8 cellular contexts compared by ENCODE assay signal in genomic region chr7:129055294-129055816, GRCh38. TPM values are rescaled to one million over a fixed set of nuclear protein-coding genes. Genes with fewer than 3 reads are reported as not detected.
DNase-seq lines count a peak whose midpoint lies in the region; ATAC-seq and TF ChIP-seq lines count a peak whose summit lies in the region.

No MANE protein-coding gene starts in this region.

- H3K4me2 ChIP-seq in SK-N-SH = peak overlapping the region; percentile 90

- H3K36me3 ChIP-seq in SK-N-SH (replicated peaks in 1 of 2; ENCODE audit: control insufficient read depth in 1 of 2, insufficient read depth in 2 of 2, low read length in 1 of 2) = peaks cover 0 to 4% of the 10 kb centered on the region in 2 experiments
- peaks cover 0 to 6% of the 10 kb centered on the region in 2 donors for H3K36me3 ChIP-seq in psoas muscle (ENCODE audit: insufficient read depth in 1 of 2, low read depth in 1 of 2)

- peak overlapping the region; percentile 96 for H2AFZ ChIP-seq in SK-N-SH (ENCODE audit: low read depth)

- H3K79me2 ChIP-seq in SK-N-SH (ENCODE audit: insufficient read depth) = peaks cover 43% of the 10 kb centered on the region

- ATAC-seq in HG02610 (IDR thresholded peaks at IDR 0.05; ENCODE audit: unreplicated experiment) (peak; percentile 29), psoas muscle (peak; percentile 19 to 48 (median 43)), GM18858 (IDR thresholded peaks at IDR 0.05; ENCODE audit: unreplicated experiment) (no peak)

- H3K27me3 ChIP-seq in SK-N-SH (ENCODE audit: insufficient read depth) (peaks cover 4% of the 10 kb centered on the region; the same call in 1 of the 2 replicates), psoas muscle (ENCODE audit: insufficient read depth in 3 of 3, low read length in 2 of 3) (no peaks in the 10 kb centered on the region)

- peak overlapping the region; percentile 95 for H3K9ac ChIP-seq in SK-N-SH

- H3F3A ChIP-seq in SK-N-SH (replicated peaks; ENCODE audit: insufficient read depth) = peaks cover 16% of the 10 kb centered on the region

- DNase-seq in GM12865 (ENCODE audit: low read depth) (no peak), SK-N-SH (no peak), fibroblast of villous mesenchyme (ENCODE audit: low read depth) (no peak), psoas muscle (no peak), epidermal melanocyte (ENCODE audit: insufficient read length, low spot score) (no peak)
- no peak for DNase-seq in stimulated activated CD8-positive, alpha-beta memory T cell treated with anti-CD3 and anti-CD28 coated beads, Interleukin-4, amount 100 ng/mL, for 48 hours

- WGBS in SK-N-SH (ENCODE audit: low lambda C conversion rate) = 7% methylated on average over 9 of the region's 9 CpGs
- WGBS in psoas muscle, 3 donors = 8% methylated on average over 9 of the region's 9 CpGs

- H3K9me3 ChIP-seq in SK-N-SH = no peaks in the 10 kb centered on the region
- no peaks in the 10 kb centered on the region for H3K9me3 ChIP-seq in psoas muscle

- TF ChIP-seq EP300 in SK-N-SH (IDR thresholded peaks at IDR 0.05; ENCODE audit: borderline replicate concordance in 1 of 2, low read depth in 1 of 2, low read length in 1 of 2) = no peak; a peak in 1 of 4 replicates

- peak; percentile 5; the same call in 1 of the 2 replicates for TF ChIP-seq RAD21 in SK-N-SH (IDR thresholded peaks at IDR 0.05; ENCODE audit: low read length)

- intact Hi-C loops in psoas muscle (cut with DNase I) = no loop called here

- H4K20me1 ChIP-seq in SK-N-SH (ENCODE audit: insufficient read depth) = peaks cover 30% of the 10 kb centered on the region

- H3K4me3 ChIP-seq in GM12865 (ENCODE audit: low read depth, low read length) (peak overlapping the region; percentile 72), SK-N-SH (ENCODE audit: low read depth in 2 of 2, low read length in 1 of 2) (peak overlapping the region; percentile 89 to 98), fibroblast of villous mesenchyme (ENCODE audit: low read depth, low read length) (peak overlapping the region; percentile 92), psoas muscle (peak overlapping the region; percentile 99)

- POLR2A ChIA-PET in SK-N-SH (lab: Yijun Ruan, JAX) = interaction anchor here (0.8 to 1.8 kb wide), 6 partner anchors 10 to 711 kb away, joined by 3 to 7 read pairs (median 4); partner anchors contain the start of gene RBM28

- CTCF ChIA-PET in SK-N-SH (lab: Yijun Ruan, JAX) = interaction anchor here (0.6 to 3.7 kb wide), 10 partner anchors 10 to 595 kb away, joined by 3 to 29 read pairs (median 4); no protein-coding TSS in a partner anchor

- TF ChIP-seq CTCF in GM12865 (IDR thresholded peaks at IDR 0.05; ENCODE audit: insufficient read depth, low read depth, low read length, missing control alignments) (no peak), SK-N-SH (IDR thresholded peaks at IDR 0.05) (no peak), fibroblast of villous mesenchyme (IDR thresholded peaks at IDR 0.05; ENCODE audit: insufficient read depth, low read depth, low read length) (no peak), psoas muscle (IDR thresholded peaks at IDR 0.05) (no peak)

- peaks cover 0 to 14% of the 10 kb centered on the region in 2 experiments; a peak in 2 of 4 replicates for H3K4me1 ChIP-seq in SK-N-SH (ENCODE audit: control insufficient read depth in 1 of 2, insufficient read depth in 2 of 2, low read depth in 1 of 2, low read length in 1 of 2)
- H3K4me1 ChIP-seq in psoas muscle = peaks cover 17% of the 10 kb centered on the region

- peak overlapping the region; percentile 97 to 99 for H3K27ac ChIP-seq in SK-N-SH (ENCODE audit: low read depth in 2 of 2, low read length in 1 of 2)
- peak overlapping the region; percentile 99 for H3K27ac ChIP-seq in psoas muscle

- H3K9me2 ChIP-seq in SK-N-SH = no peaks in the 10 kb centered on the region

TF ChIP-seq in SK-N-SH, 30 proteins besides CTCF, POLR2A, EP300 and RAD21:
- TF ChIP-seq RFX5 (IDR thresholded peaks at IDR 0.05; ENCODE audit: low read length) (peak; percentile 63; the same call in 1 of the 2 replicates), NRF1 (IDR thresholded peaks at IDR 0.05; ENCODE audit: low read depth, low read length) (no peak), FOXJ3 (CRISPR knock-in tag; IDR thresholded peaks at IDR 0.05) (no peak), SIN3A (IDR thresholded peaks at IDR 0.05; ENCODE audit: borderline replicate concordance, low read depth, low read length) (no peak), GATA2 (CRISPR knock-in tag; IDR thresholded peaks at IDR 0.05) (no peak)
- TF ChIP-seq, protein P1, sequence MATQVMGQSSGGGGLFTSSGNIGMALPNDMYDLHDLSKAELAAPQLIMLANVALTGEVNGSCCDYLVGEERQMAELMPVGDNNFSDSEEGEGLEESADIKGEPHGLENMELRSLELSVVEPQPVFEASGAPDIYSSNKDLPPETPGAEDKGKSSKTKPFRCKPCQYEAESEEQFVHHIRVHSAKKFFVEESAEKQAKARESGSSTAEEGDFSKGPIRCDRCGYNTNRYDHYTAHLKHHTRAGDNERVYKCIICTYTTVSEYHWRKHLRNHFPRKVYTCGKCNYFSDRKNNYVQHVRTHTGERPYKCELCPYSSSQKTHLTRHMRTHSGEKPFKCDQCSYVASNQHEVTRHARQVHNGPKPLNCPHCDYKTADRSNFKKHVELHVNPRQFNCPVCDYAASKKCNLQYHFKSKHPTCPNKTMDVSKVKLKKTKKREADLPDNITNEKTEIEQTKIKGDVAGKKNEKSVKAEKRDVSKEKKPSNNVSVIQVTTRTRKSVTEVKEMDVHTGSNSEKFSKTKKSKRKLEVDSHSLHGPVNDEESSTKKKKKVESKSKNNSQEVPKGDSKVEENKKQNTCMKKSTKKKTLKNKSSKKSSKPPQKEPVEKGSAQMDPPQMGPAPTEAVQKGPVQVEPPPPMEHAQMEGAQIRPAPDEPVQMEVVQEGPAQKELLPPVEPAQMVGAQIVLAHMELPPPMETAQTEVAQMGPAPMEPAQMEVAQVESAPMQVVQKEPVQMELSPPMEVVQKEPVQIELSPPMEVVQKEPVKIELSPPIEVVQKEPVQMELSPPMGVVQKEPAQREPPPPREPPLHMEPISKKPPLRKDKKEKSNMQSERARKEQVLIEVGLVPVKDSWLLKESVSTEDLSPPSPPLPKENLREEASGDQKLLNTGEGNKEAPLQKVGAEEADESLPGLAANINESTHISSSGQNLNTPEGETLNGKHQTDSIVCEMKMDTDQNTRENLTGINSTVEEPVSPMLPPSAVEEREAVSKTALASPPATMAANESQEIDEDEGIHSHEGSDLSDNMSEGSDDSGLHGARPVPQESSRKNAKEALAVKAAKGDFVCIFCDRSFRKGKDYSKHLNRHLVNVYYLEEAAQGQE (IDR thresholded peaks at IDR 0.05; ENCODE audit: low read depth, low read length) = no peak
TF ChIP-seq in SK-N-SH: peak in this region for 1.

RNA-seq across cellular contexts. Expression of gene TNPO3, which starts 0.4 kb away (rescaled TPM):
- 27.8 and 32.7 TPM in 2 replicates for polyA plus RNA-seq in SK-N-SH (2012; rRNA removed)
- polyA plus RNA-seq in SK-N-SH (2012; cell fraction: cytosol; rRNA removed) = 25.6 and 29.9 TPM in 2 replicates
- polyA plus RNA-seq in SK-N-SH (2012; cell fraction: nucleus; rRNA removed) = 27.1 and 34.5 TPM in 2 replicates
- total RNA-seq in fibroblast of villous mesenchyme = 55.4 and 60.9 TPM in 2 replicates
- 10 to 100 TPM; 36.0 to 40.6 (median 37.1) TPM for total RNA-seq in psoas muscle
- polyA plus RNA-seq in psoas muscle = 10 to 100 TPM; 22.6 to 62.1 (median 32.9) TPM
